ENCODE assay signal across 29 cellular contexts in the genomic region with DNA sequence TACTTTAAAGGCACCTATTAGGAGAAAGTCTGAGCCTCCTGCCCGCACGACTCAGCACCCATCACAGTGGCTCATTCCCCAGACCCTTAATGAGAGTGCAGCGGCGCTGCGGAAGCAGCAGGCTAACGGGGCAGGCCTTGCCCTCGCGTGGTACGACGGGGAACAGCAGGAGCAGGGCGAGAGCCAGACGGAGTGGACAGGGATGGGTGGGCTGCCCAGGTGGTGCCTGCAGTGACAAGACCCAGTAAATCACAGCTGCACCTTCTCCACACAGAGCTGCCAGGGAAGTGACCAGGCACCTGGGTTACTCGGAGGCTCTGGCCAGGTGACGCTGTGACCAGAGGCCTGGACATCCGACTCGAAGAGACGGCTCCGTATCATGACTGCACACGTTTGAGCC.
"Had no signal": no experiment of that assay in that cellular context is flagged by ENCODE, and none has a peak within 500 bp of the region (broad histone marks: within the 10 kb centered on the region; RNA-seq: fewer than 3 reads in every experiment).

No MANE protein-coding gene starts in this region.

- H3K4me1 Mint-ChIP-seq: activated naive CD4-positive, alpha-beta T cell treated with anti-CD3 and anti-CD28 coated beads, Interleukin-2, amount 10 ng/mL, durations not matched to agents 7 days and 5 days; central memory CD8-positive, alpha-beta T cell; T-helper 17 cell had no signal

- H3K4me1 ChIP-seq: esophagus squamous epithelium, gastroesophageal sphincter, heart right ventricle had no signal

- H3K9me3 ChIP-seq: esophagus squamous epithelium, gastroesophageal sphincter, heart right ventricle had no signal

- H3K4me3 Mint-ChIP-seq: activated CD4-positive, alpha-beta memory T cell treated with anti-CD3 and anti-CD28 coated beads, Interleukin-2, amount 10 ng/mL, durations not matched to agents 7 days and 5 days; activated CD4-positive, alpha-beta T cell treated with anti-CD3 and anti-CD28 coated beads, Interleukin-2, amount 10 ng/mL, durations not matched to agents 7 days and 5 days; activated naive CD4-positive, alpha-beta T cell treated with anti-CD3 and anti-CD28 coated beads, Interleukin-2, amount 10 ng/mL, durations not matched to agents 7 days and 5 days; activated naive CD8-positive, alpha-beta T cell treated with anti-CD3 and anti-CD28 coated beads, Interleukin-2, amount 10 ng/mL, durations not matched to agents 7 days and 5 days; activated T-cell treated with anti-CD3 and anti-CD28 coated beads, Interleukin-2, amount 50 U/mL, for 24 hours; activated T-cell treated with anti-CD3 and anti-CD28 coated beads, Interleukin-2, amount 50 U/mL, for 72 hours; central memory CD8-positive, alpha-beta T cell; effector memory CD8-positive, alpha-beta T cell; T-helper 17 cell; T-helper 2 cell treated with Interferon-gamma antibody and Interleukin-4, amounts not matched to agents 5 μg/mL and 100 μg/mL, for 36 hours had no signal

- H3K27ac Mint-ChIP-seq: activated CD4-positive, alpha-beta memory T cell treated with anti-CD3 and anti-CD28 coated beads, Interleukin-2, amount 10 ng/mL, durations not matched to agents 7 days and 5 days; activated CD4-positive, alpha-beta T cell treated with anti-CD3 and anti-CD28 coated beads, Interleukin-2, amount 10 ng/mL, durations not matched to agents 7 days and 5 days; activated naive CD4-positive, alpha-beta T cell treated with anti-CD3 and anti-CD28 coated beads, Interleukin-2, amount 10 ng/mL, durations not matched to agents 7 days and 5 days; activated naive CD8-positive, alpha-beta T cell treated with anti-CD3 and anti-CD28 coated beads, Interleukin-2, amount 10 ng/mL, durations not matched to agents 7 days and 5 days; activated T-cell treated with anti-CD3 and anti-CD28 coated beads, Interleukin-2, amount 50 U/mL, for 24 hours; activated T-cell treated with anti-CD3 and anti-CD28 coated beads, Interleukin-2, amount 50 U/mL, for 72 hours; effector memory CD8-positive, alpha-beta T cell; T-helper 17 cell; T-helper 2 cell treated with Interferon-gamma antibody and Interleukin-4, amounts not matched to agents 5 μg/mL and 100 μg/mL, for 36 hours had no signal

- H3K36me3 ChIP-seq: brain microvascular endothelial cell had no signal

- H3K27me3 Mint-ChIP-seq: activated CD4-positive, alpha-beta memory T cell treated with anti-CD3 and anti-CD28 coated beads, Interleukin-2, amount 10 ng/mL, durations not matched to agents 7 days and 5 days; activated CD4-positive, alpha-beta T cell treated with anti-CD3 and anti-CD28 coated beads, Interleukin-2, amount 10 ng/mL, durations not matched to agents 7 days and 5 days; activated naive CD4-positive, alpha-beta T cell treated with anti-CD3 and anti-CD28 coated beads, Interleukin-2, amount 10 ng/mL, durations not matched to agents 7 days and 5 days; activated naive CD8-positive, alpha-beta T cell treated with anti-CD3 and anti-CD28 coated beads, Interleukin-2, amount 10 ng/mL, durations not matched to agents 7 days and 5 days; activated T-cell treated with anti-CD3 and anti-CD28 coated beads, Interleukin-2, amount 50 U/mL, for 24 hours; central memory CD8-positive, alpha-beta T cell; effector memory CD8-positive, alpha-beta T cell; T-helper 17 cell had no signal

- H3K4me3 ChIP-seq: esophagus squamous epithelium, gastroesophageal sphincter, heart right ventricle had no signal

- H3K27ac ChIP-seq: brain microvascular endothelial cell, epithelial cell of prostate, esophagus squamous epithelium, gastroesophageal sphincter, heart right ventricle had no signal

- ATAC-seq: activated naive CD4-positive, alpha-beta T cell treated with anti-CD3 and anti-CD28 coated beads, Interleukin-2, amount 50 U/mL, for 72 hours; activated T-cell treated with anti-CD3 and anti-CD28 coated beads, Interleukin-2, amount 50 U/mL, for 72 hours; effector memory CD8-positive, alpha-beta T cell; gastroesophageal sphincter; heart right ventricle; T-helper 17 cell had no signal

- H3K36me3 Mint-ChIP-seq: activated naive CD4-positive, alpha-beta T cell treated with anti-CD3 and anti-CD28 coated beads, Interleukin-2, amount 10 ng/mL, durations not matched to agents 7 days and 5 days; activated naive CD4-positive, alpha-beta T cell treated with anti-CD3 and anti-CD28 coated beads, Interleukin-2, amount 50 U/mL, for 72 hours; activated naive CD8-positive, alpha-beta T cell treated with anti-CD3 and anti-CD28 coated beads, Interleukin-2, amount 10 ng/mL, durations not matched to agents 7 days and 5 days had no signal

- H3K9me3 Mint-ChIP-seq: activated CD4-positive, alpha-beta memory T cell treated with anti-CD3 and anti-CD28 coated beads, Interleukin-2, amount 10 ng/mL, durations not matched to agents 7 days and 5 days; activated CD4-positive, alpha-beta T cell treated with anti-CD3 and anti-CD28 coated beads, Interleukin-2, amount 10 ng/mL, durations not matched to agents 7 days and 5 days; activated naive CD4-positive, alpha-beta T cell treated with anti-CD3 and anti-CD28 coated beads, Interleukin-2, amount 10 ng/mL, durations not matched to agents 7 days and 5 days; activated naive CD4-positive, alpha-beta T cell treated with anti-CD3 and anti-CD28 coated beads, Interleukin-2, amount 50 U/mL, for 72 hours; activated naive CD8-positive, alpha-beta T cell treated with anti-CD3 and anti-CD28 coated beads, Interleukin-2, amount 10 ng/mL, durations not matched to agents 7 days and 5 days; activated T-cell treated with anti-CD3 and anti-CD28 coated beads, Interleukin-2, amount 50 U/mL, for 24 hours; activated T-cell treated with anti-CD3 and anti-CD28 coated beads, Interleukin-2, amount 50 U/mL, for 72 hours; central memory CD8-positive, alpha-beta T cell; effector memory CD8-positive, alpha-beta T cell; T-helper 2 cell treated with Interferon-gamma antibody and Interleukin-4, amounts not matched to agents 5 μg/mL and 100 μg/mL, for 36 hours had no signal

- H3K27me3 ChIP-seq: brain microvascular endothelial cell, esophagus squamous epithelium, gastroesophageal sphincter, heart right ventricle had no signal

- DNase-seq: activated CD4-positive, alpha-beta memory T cell treated with anti-CD3 and anti-CD28 coated beads, Interleukin-2, amount 10 ng/mL, durations not matched to agents 7 days and 5 days; activated CD4-positive, alpha-beta T cell treated with anti-CD3 and anti-CD28 coated beads for 1 hour; activated CD4-positive, alpha-beta T cell treated with anti-CD3 and anti-CD28 coated beads for 4 hours; activated CD4-positive, alpha-beta T cell treated with anti-CD3 and anti-CD28 coated beads, Interleukin-2, amount 10 ng/mL, durations not matched to agents 7 days and 5 days; activated CD4-positive, alpha-beta T cell treated with anti-CD3 and anti-CD28 coated beads, Interleukin-2, amount 50 U/mL, for 4 hours; activated CD8-positive, alpha-beta memory T cell treated with anti-CD3 and anti-CD28 coated beads, Interleukin-2, amount 50 U/mL, for 48 hours; activated gamma-delta T cell; activated naive CD4-positive, alpha-beta T cell; activated naive CD4-positive, alpha-beta T cell treated with anti-CD3 and anti-CD28 coated beads, Interleukin-2, amount 10 ng/mL, durations not matched to agents 7 days and 5 days; activated naive CD8-positive, alpha-beta T cell treated with anti-CD3 and anti-CD28 coated beads, Interleukin-2, amount 10 ng/mL, durations not matched to agents 7 days and 5 days; activated T-cell treated with anti-CD3 and anti-CD28 coated beads for 4 hours; activated T-cell treated with anti-CD3 and anti-CD28 coated beads, Interleukin-2, amount 50 U/mL, for 24 hours; activated T-cell treated with anti-CD3 and anti-CD28 coated beads, Interleukin-2, amount 50 U/mL, for 72 hours; brain microvascular endothelial cell; cortex of kidney; dermis blood vessel endothelial cell; effector CD4-positive, alpha-beta T cell; effector memory CD8-positive, alpha-beta T cell; esophagus squamous epithelium; foreskin melanocyte; heart right ventricle; T-helper 1 cell; T-helper 17 cell; T1000 had no signal
